In the genomic region with DNA sequence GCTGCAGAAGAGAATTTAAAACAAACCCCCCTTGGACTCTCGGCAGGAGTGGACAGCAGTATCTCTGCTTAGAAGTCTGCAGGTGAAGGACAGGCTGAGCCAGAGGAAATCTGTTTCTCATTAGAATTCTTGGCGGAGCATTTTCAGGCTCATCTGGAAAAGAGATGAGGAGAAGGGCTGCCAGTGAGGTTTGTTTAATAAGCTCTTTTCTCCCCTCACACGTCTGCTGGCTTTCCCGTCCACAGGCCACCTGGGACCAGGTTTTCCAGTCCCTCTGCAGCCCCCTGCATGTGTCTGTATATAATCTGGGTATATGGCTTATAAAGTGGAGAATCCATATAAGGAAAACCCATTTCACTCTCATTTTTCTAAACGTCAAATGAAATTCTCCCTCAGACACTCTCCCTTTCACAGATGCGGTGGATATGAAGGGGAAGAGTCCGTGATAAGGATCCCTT, we compare ENCODE assay signal across 10 cellular contexts.
A peak's percentile ranks its signal among the peaks of the same experiment; 100 is the strongest.
DNase-seq lines count a peak whose midpoint lies in the region; ATAC-seq, FAIRE-seq and TF ChIP-seq lines count a peak whose summit lies in the region.
"Had no signal": no experiment of that assay in that cellular context is flagged by ENCODE, and none has a peak within 500 bp of the region (broad histone marks: within the 10 kb centered on the region; RNA-seq: fewer than 3 reads in every experiment).

No MANE protein-coding gene starts in this region.

- H4K12ac ChIP-seq in trophoblast cell (ENCODE audit: low read depth, low read length): no peak overlapping the region

- H3K36me3 Mint-ChIP-seq in activated CD8-positive, alpha-beta T cell treated with anti-CD3 and anti-CD28 coated beads, Interleukin-2, amount 10 ng/mL, durations not matched to agents 7 days and 5 days (ENCODE audit: low read depth): no peaks in the 10 kb centered on the region
- H3K36me3 Mint-ChIP-seq: CD4-positive, CD25-positive, alpha-beta regulatory T cell had no signal

- H3K4me2 ChIP-seq in trophoblast cell (ENCODE audit: low read length): peak overlapping the region; percentile 5

- no peak overlapping the region for H2AFZ ChIP-seq in trophoblast cell (ENCODE audit: insufficient read depth, low read length, poor library complexity)

- H4K91ac ChIP-seq in trophoblast cell (ENCODE audit: low read depth, low read length): peak overlapping the region; percentile 72

- peaks cover 66% of the 10 kb centered on the region for H3K79me1 ChIP-seq in trophoblast cell (ENCODE audit: low read length)

- no peaks in the 10 kb centered on the region for H3K9me3 Mint-ChIP-seq in activated CD8-positive, alpha-beta T cell treated with anti-CD3 and anti-CD28 coated beads, Interleukin-2, amount 10 ng/mL, durations not matched to agents 7 days and 5 days (ENCODE audit: insufficient read depth)
- H3K9me3 Mint-ChIP-seq: activated T-helper 1 cell treated with anti-CD3 and anti-CD28 coated beads, Interleukin-12 subunit alpha, Interleukin-12 subunit beta, Interleukin-2, Interleukin-4 antibody, amounts not matched to agents 30 ng/mL and 10 ng/mL and 1 ng/mL, durations not matched to agents 14 hours and 24 hours and 36 hours; CD4-positive, CD25-positive, alpha-beta regulatory T cell had no signal

- peak overlapping the region; percentile 36 for H2BK120ac ChIP-seq in trophoblast cell (ENCODE audit: insufficient read depth, low read length, poor library complexity)

- no peak overlapping the region for H3K23ac ChIP-seq in trophoblast cell (ENCODE audit: low read length)

- no peak for ATAC-seq in gastroesophageal sphincter
- no peak for ATAC-seq in activated CD8-positive, alpha-beta T cell treated with anti-CD3 and anti-CD28 coated beads, Interleukin-2, amount 10 ng/mL, durations not matched to agents 7 days and 5 days

- H3K9ac ChIP-seq in trophoblast cell (ENCODE audit: low read length): no peak overlapping the region

- POLR2A ChIA-PET in activated CD8-positive, alpha-beta T cell treated with anti-CD3 and anti-CD28 coated beads, Interleukin-2, amount 10 ng/mL, durations not matched to agents 7 days and 5 days (lab: Charles Lee): no interaction called here

- H3K4me3 ChIP-seq in gastroesophageal sphincter (peak overlapping the region in 1 of 2 donors; percentile 1), trophoblast cell (ENCODE audit: low read depth, low read length) (no peak overlapping the region)

- H3K9me3 ChIP-seq in gastroesophageal sphincter: no peaks in the 10 kb centered on the region
- H3K9me3 ChIP-seq in trophoblast cell (ENCODE audit: insufficient read depth, low read depth, low read length): no peaks in the 10 kb centered on the region

- H3K36me3 ChIP-seq in gastroesophageal sphincter (no peaks in the 10 kb centered on the region), trophoblast cell (ENCODE audit: control insufficient read depth in 1 of 2, insufficient read depth in 2 of 2, low read length in 2 of 2) (no peaks in the 10 kb centered on the region)

- peaks cover 7% of the 10 kb centered on the region for H3K79me2 ChIP-seq in trophoblast cell (ENCODE audit: control insufficient read depth, insufficient read depth, low read length, poor library complexity)

- H3K4ac ChIP-seq in trophoblast cell (ENCODE audit: low read depth, low read length): no peak overlapping the region

- H2BK12ac ChIP-seq in trophoblast cell (ENCODE audit: low read length): peak overlapping the region; percentile 76

- H2BK5ac ChIP-seq in trophoblast cell (ENCODE audit: low read depth, low read length, poor library complexity): peak overlapping the region; percentile 18

- no peak overlapping the region for H3K4me3 Mint-ChIP-seq in activated CD8-positive, alpha-beta T cell treated with anti-CD3 and anti-CD28 coated beads, Interleukin-2, amount 10 ng/mL, durations not matched to agents 7 days and 5 days
- H3K4me3 Mint-ChIP-seq: activated T-helper 1 cell treated with anti-CD3 and anti-CD28 coated beads, Interleukin-12 subunit alpha, Interleukin-12 subunit beta, Interleukin-2, Interleukin-4 antibody, amounts not matched to agents 30 ng/mL and 10 ng/mL and 1 ng/mL, durations not matched to agents 14 hours and 24 hours and 36 hours; CD4-positive, CD25-positive, alpha-beta regulatory T cell had no signal

- no peak overlapping the region for H3K27ac Mint-ChIP-seq in activated CD8-positive, alpha-beta T cell treated with anti-CD3 and anti-CD28 coated beads, Interleukin-2, amount 10 ng/mL, durations not matched to agents 7 days and 5 days
- H3K27ac Mint-ChIP-seq: activated T-helper 1 cell treated with anti-CD3 and anti-CD28 coated beads, Interleukin-12 subunit alpha, Interleukin-12 subunit beta, Interleukin-2, Interleukin-4 antibody, amounts not matched to agents 30 ng/mL and 10 ng/mL and 1 ng/mL, durations not matched to agents 14 hours and 24 hours and 36 hours; CD4-positive, CD25-positive, alpha-beta regulatory T cell had no signal

- TF ChIP-seq EP300 in gastroesophageal sphincter (IDR thresholded peaks at IDR 0.05): no peak

- FAIRE-seq in H54 (lab: Jason Lieb, UNC): no peak

- 25 to 29% methylated on average over 6 to 7 of the region's 7 CpGs for WGBS in gastroesophageal sphincter (ENCODE audit: low coverage in 1 of 2), 2 donors
- no CpG with 5 or more reads among the region's 7 CpGs for WGBS in trophoblast cell (ENCODE audit: extremely low coverage, insufficient coverage, insufficient read length)

- H3K14ac ChIP-seq in trophoblast cell (ENCODE audit: low read length): peak overlapping the region; percentile 89

- no peak for TF ChIP-seq CTCF in gastroesophageal sphincter (IDR thresholded peaks at IDR 0.05)

- peak; percentile 63 for DNase-seq in EH (ENCODE audit: low read depth)
- peak; percentile 79 for DNase-seq in SK-N-DZ (ENCODE audit: low spot score)
- DNase-seq in trophoblast cell: no peak
- no peak for DNase-seq in activated CD8-positive, alpha-beta T cell treated with anti-CD3 and anti-CD28 coated beads, Interleukin-2, amount 10 ng/mL, durations not matched to agents 7 days and 5 days
- no peak for DNase-seq in H54 (ENCODE audit: insufficient read length, low spot score)
- DNase-seq in occipital lobe (lab: John Stamatoyannopoulos, UW): no peak
- DNase-seq in NOMO-1 (lab: John Stamatoyannopoulos, UW; ENCODE audit: unreplicated experiment in 2 of 2): no peak
- DNase-seq: CD4-positive, CD25-positive, alpha-beta regulatory T cell had no signal

- TF ChIP-seq POLR2A in gastroesophageal sphincter (IDR thresholded peaks at IDR 0.05) (no peak), H54 (IDR thresholded peaks at IDR 0.05; ENCODE audit: low read depth, low read length) (no peak)

- H3K4me1 Mint-ChIP-seq in activated CD8-positive, alpha-beta T cell treated with anti-CD3 and anti-CD28 coated beads, Interleukin-2, amount 10 ng/mL, durations not matched to agents 7 days and 5 days (ENCODE audit: low read depth): no peaks in the 10 kb centered on the region

- CTCF ChIA-PET in activated CD8-positive, alpha-beta T cell treated with anti-CD3 and anti-CD28 coated beads, Interleukin-2, amount 10 ng/mL, durations not matched to agents 7 days and 5 days (lab: Charles Lee): no interaction called here

- H3K4me1 ChIP-seq in gastroesophageal sphincter (peaks cover 0 to 69% (median 23%) of the 10 kb centered on the region in 3 donors), trophoblast cell (ENCODE audit: control insufficient read depth in 1 of 2, insufficient read depth in 2 of 2, low read length in 2 of 2) (peaks cover 20 to 22% of the 10 kb centered on the region in 2 experiments)

- H4K8ac ChIP-seq in trophoblast cell (ENCODE audit: low read depth, low read length): no peak overlapping the region

- H3K27ac ChIP-seq in gastroesophageal sphincter: peak overlapping the region; percentile 57 to 88 (median 86)
- peak overlapping the region; percentile 73 for H3K27ac ChIP-seq in trophoblast cell (ENCODE audit: low read depth, low read length)

- H3K27me3 ChIP-seq in gastroesophageal sphincter (no peaks in the 10 kb centered on the region), trophoblast cell (ENCODE audit: insufficient read depth, low read length) (no peaks in the 10 kb centered on the region)

- no peak overlapping the region for H2AK5ac ChIP-seq in trophoblast cell (ENCODE audit: low read length)

- H3K27me3 Mint-ChIP-seq in activated CD8-positive, alpha-beta T cell treated with anti-CD3 and anti-CD28 coated beads, Interleukin-2, amount 10 ng/mL, durations not matched to agents 7 days and 5 days (ENCODE audit: low read depth): peaks cover 13% of the 10 kb centered on the region

- peak overlapping the region; percentile 61 for H3K18ac ChIP-seq in trophoblast cell (ENCODE audit: low read length)

Comparison
In these comparisons a context has a peak if more than half of its experiments do, and no peak if none do; other contexts are left out.
1. DNase-seq: peak in EH (single experiment) and SK-N-DZ (single experiment); none in trophoblast cell (0 of 2), activated CD8-positive, alpha-beta T cell treated with anti-CD3 and anti-CD28 coated beads, Interleukin-2, amount 10 ng/mL, durations not matched to agents 7 days and 5 days (single experiment), H54 (single experiment), occipital lobe (single experiment) and NOMO-1 (0 of 2).